In genomic region chr9:114072181-114073140, GRCh38 we compare ENCODE assay signal across 12 cellular contexts. TPM values are rescaled to one million over a fixed set of nuclear protein-coding genes. Genes with fewer than 3 reads are reported as not detected.
DNase-seq lines count a peak whose midpoint lies in the region; TF ChIP-seq lines count a peak whose summit lies in the region.
"Had no signal": no experiment of that assay in that cellular context is flagged by ENCODE, and none has a peak within 500 bp of the region (broad histone marks: within the 10 kb centered on the region; RNA-seq: fewer than 3 reads in every experiment).

No MANE protein-coding gene starts in this region.

- intact Hi-C loops in transverse colon (cut with DNase I; ENCODE audit: low total_unique reads) = no loop called here

- TF ChIP-seq CTCF in astrocyte of the spinal cord (IDR thresholded peaks at IDR 0.05; ENCODE audit: low read depth, low read length) (peak; percentile 7), transverse colon (IDR thresholded peaks at IDR 0.05) (no peak)

- peak; percentile 33 for DNase-seq in NCI-H82 (lab: John Stamatoyannopoulos, UW)
- DNase-seq in NCI-H82 treated with DMSO at 0.1 percent for 48 hours (lab: John Stamatoyannopoulos, UW; ENCODE audit: unreplicated experiment) = no peak
- DNase-seq in astrocyte of the spinal cord (ENCODE audit: low read depth, low spot score) = peak; percentile 32
- DNase-seq in inferior parietal cortex (ENCODE audit: extremely low spot score) = peak; percentile 5
- DNase-seq in transverse colon = peak; percentile 45
- DNase-seq in DMS153 (lab: John Stamatoyannopoulos, UW) = no peak
- no peak for DNase-seq in HuH-7.5 (ENCODE audit: low spot score)
- no peak for DNase-seq in stimulated activated CD4-positive, alpha-beta T cell treated with anti-CD3 and anti-CD28 coated beads, Interleukin-2, amount 100 ng/mL, for 24 hours
- DNase-seq: activated CD4-positive, alpha-beta T cell treated with anti-CD3 and anti-CD28 coated beads for 4 hours; HFFc6 had no signal

- in situ Hi-C loops in astrocyte of the spinal cord (cut with HindIII; ENCODE audit: low sequenced_read_pairs) = no loop called here
- in situ Hi-C loops in transverse colon (cut with MboI; ENCODE audit: low pct_ligation_motif_present in 1 of 4, low pct_unique_long_range_greater_than_20kb in 1 of 4, low sequenced_read_pairs in 3 of 4) = no loop called here

- peaks cover 3% of the 10 kb centered on the region for H3K27me3 ChIP-seq in transverse colon

- TF ChIP-seq EP300 in transverse colon (IDR thresholded peaks at IDR 0.05; ENCODE audit: low read depth) = no peak

- no peaks in the 10 kb centered on the region for H3K36me3 ChIP-seq in transverse colon
- H3K36me3 ChIP-seq: cardiac muscle cell had no signal

- WGBS in transverse colon (ENCODE audit: low coverage in 1 of 2), 2 donors = 63% methylated on average over 14 of the region's 14 CpGs; no CpG with 5 or more reads in 1 of the 2 donors

- H3K9me3 ChIP-seq in transverse colon = no peaks in the 10 kb centered on the region

- H3K27ac ChIP-seq in transverse colon = no peak overlapping the region
- H3K27ac ChIP-seq: cardiac muscle cell had no signal

- TF ChIP-seq POLR2A in transverse colon (IDR thresholded peaks at IDR 0.05) = no peak

- H3K4me3 ChIP-seq in astrocyte of the spinal cord (ENCODE audit: low read depth, low read length) (no peak overlapping the region), transverse colon (no peak overlapping the region)
- H3K4me3 ChIP-seq: cardiac muscle cell had no signal

- H3K4me1 ChIP-seq in transverse colon = peaks cover 0 to 9% (median 4%) of the 10 kb centered on the region in 4 donors

RNA-seq across cellular contexts. Expression of gene AMBP, which starts 5.6 kb away (rescaled TPM):
- under 1 TPM in 1 of 4 donors, not detected in 3; 0.96 TPM for total RNA-seq in transverse colon
- total RNA-seq: cardiac muscle cell, HFFc6, osteocyte had no signal

RNA-seq across cellular contexts. Expression of gene KIF12, which starts 26.6 kb away (rescaled TPM):
- total RNA-seq in transverse colon = 10 to 100 TPM; 10.6 to 37.2 (median 20.0) TPM
- total RNA-seq: HFFc6 had no signal

Comparison
In these comparisons a context has a peak if more than half of its experiments do, and no peak if none do; other contexts are left out.
1. DNase-seq: peak in NCI-H82 (single experiment), astrocyte of the spinal cord (single experiment), inferior parietal cortex (single experiment) and transverse colon (single experiment); none in NCI-H82 treated with DMSO at 0.1 percent for 48 hours (single experiment), DMS153 (single experiment), HuH-7.5 (single experiment) and stimulated activated CD4-positive, alpha-beta T cell treated with anti-CD3 and anti-CD28 coated beads, Interleukin-2, amount 100 ng/mL, for 24 hours (0 of 2).